ENCODE assay signal across 1 cellular context in the genomic region with DNA sequence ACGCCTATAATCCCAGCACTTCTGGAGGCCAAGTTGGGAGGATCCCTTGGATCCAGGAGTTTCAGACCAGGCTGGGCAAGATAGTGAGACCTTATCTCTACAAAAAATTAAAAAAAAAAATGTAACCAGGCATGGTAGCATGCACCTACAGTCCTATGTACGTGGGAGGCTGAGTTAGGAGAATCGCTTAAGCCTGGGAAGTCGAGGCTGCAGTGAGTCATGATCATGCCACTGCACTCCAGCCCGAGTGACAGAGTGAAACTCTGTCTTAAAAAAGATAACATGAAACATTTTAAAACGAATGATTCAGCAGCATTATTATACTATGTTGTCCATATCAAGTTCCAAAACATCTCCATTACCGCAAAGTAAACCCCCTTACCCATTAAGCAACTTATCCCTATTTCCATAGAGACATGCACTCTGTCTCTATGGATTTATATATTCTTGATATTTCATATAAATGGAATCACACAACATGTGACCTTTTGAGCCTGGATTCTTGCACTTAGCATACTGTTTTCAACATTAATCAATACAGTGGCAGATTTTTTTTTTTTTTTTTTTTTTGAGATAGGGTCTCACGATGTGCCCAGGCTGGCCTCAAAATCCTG.
TF ChIP-seq lines count a peak whose summit lies in the region.

No MANE protein-coding gene starts in this region.

TF ChIP-seq in K562, 482 proteins besides CTCF, POLR2A, EP300 and RAD21 (continued from another document and continues in another):
- TF ChIP-seq, protein P1, sequence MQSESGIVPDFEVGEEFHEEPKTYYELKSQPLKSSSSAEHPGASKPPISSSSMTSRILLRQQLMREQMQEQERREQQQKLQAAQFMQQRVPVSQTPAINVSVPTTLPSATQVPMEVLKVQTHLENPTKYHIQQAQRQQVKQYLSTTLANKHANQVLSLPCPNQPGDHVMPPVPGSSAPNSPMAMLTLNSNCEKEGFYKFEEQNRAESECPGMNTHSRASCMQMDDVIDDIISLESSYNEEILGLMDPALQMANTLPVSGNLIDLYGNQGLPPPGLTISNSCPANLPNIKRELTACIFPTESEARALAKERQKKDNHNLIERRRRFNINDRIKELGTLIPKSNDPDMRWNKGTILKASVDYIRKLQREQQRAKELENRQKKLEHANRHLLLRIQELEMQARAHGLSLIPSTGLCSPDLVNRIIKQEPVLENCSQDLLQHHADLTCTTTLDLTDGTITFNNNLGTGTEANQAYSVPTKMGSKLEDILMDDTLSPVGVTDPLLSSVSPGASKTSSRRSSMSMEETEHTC (IDR thresholded peaks at IDR 0.05): peak; percentile 96
- 0 out of 2 replicates have a peak, but pooled peaks have one; percentile 10 for TF ChIP-seq MECOM (CRISPR knock-in tag; IDR thresholded peaks at IDR 0.05)
- peak; percentile 57; the same call in 1 of the 2 replicates for TF ChIP-seq POLR2AphosphoS5 (IDR thresholded peaks at IDR 0.05; ENCODE audit: control insufficient read depth, insufficient read depth, low read depth, low read length)
- TF ChIP-seq, protein P2, sequence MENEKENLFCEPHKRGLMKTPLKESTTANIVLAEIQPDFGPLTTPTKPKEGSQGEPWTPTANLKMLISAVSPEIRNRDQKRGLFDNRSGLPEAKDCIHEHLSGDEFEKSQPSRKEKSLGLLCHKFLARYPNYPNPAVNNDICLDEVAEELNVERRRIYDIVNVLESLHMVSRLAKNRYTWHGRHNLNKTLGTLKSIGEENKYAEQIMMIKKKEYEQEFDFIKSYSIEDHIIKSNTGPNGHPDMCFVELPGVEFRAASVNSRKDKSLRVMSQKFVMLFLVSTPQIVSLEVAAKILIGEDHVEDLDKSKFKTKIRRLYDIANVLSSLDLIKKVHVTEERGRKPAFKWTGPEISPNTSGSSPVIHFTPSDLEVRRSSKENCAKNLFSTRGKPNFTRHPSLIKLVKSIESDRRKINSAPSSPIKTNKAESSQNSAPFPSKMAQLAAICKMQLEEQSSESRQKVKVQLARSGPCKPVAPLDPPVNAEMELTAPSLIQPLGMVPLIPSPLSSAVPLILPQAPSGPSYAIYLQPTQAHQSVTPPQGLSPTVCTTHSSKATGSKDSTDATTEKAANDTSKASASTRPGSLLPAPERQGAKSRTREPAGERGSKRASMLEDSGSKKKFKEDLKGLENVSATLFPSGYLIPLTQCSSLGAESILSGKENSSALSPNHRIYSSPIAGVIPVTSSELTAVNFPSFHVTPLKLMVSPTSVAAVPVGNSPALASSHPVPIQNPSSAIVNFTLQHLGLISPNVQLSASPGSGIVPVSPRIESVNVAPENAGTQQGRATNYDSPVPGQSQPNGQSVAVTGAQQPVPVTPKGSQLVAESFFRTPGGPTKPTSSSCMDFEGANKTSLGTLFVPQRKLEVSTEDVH (IDR thresholded peaks at IDR 0.05; ENCODE audit: low read depth, partially characterized antibody): peak; percentile 32
- no peak for TF ChIP-seq ZNF76 (CRISPR knock-in tag; IDR thresholded peaks at IDR 0.05; ENCODE audit: borderline replicate concordance)
- TF ChIP-seq, protein P3, sequence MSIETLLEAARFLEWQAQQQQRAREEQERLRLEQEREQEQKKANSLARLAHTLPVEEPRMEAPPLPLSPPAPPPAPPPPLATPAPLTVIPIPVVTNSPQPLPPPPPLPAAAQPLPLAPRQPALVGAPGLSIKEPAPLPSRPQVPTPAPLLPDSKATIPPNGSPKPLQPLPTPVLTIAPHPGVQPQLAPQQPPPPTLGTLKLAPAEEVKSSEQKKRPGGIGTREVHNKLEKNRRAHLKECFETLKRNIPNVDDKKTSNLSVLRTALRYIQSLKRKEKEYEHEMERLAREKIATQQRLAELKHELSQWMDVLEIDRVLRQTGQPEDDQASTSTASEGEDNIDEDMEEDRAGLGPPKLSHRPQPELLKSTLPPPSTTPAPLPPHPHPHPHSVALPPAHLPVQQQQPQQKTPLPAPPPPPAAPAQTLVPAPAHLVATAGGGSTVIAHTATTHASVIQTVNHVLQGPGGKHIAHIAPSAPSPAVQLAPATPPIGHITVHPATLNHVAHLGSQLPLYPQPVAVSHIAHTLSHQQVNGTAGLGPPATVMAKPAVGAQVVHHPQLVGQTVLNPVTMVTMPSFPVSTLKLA (conservative IDR thresholded peaks at IDR 0.05): peak; percentile 54 to 56; a peak in 3 of 4 replicates
- peak; percentile 80; the same call in 1 of the 2 replicates for TF ChIP-seq ZNF24 (IDR thresholded peaks at IDR 0.05)
- no peak for TF ChIP-seq FOXA3 (CRISPR knock-in tag; conservative IDR thresholded peaks at IDR 0.05 in 1 of 2, IDR thresholded peaks at IDR 0.05 in 1 of 2)
- TF ChIP-seq, protein P4, sequence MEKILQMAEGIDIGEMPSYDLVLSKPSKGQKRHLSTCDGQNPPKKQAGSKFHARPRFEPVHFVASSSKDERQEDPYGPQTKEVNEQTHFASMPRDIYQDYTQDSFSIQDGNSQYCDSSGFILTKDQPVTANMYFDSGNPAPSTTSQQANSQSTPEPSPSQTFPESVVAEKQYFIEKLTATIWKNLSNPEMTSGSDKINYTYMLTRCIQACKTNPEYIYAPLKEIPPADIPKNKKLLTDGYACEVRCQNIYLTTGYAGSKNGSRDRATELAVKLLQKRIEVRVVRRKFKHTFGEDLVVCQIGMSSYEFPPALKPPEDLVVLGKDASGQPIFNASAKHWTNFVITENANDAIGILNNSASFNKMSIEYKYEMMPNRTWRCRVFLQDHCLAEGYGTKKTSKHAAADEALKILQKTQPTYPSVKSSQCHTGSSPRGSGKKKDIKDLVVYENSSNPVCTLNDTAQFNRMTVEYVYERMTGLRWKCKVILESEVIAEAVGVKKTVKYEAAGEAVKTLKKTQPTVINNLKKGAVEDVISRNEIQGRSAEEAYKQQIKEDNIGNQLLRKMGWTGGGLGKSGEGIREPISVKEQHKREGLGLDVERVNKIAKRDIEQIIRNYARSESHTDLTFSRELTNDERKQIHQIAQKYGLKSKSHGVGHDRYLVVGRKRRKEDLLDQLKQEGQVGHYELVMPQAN (IDR thresholded peaks at IDR 0.05; ENCODE audit: borderline replicate concordance): 0 out of 2 replicates have a peak, but pooled peaks have one; percentile 49
- TF ChIP-seq NCOA4 (IDR thresholded peaks at IDR 0.05; ENCODE audit: partially characterized antibody): peak; percentile 60
- TF ChIP-seq CBX3 (IDR thresholded peaks at IDR 0.05; ENCODE audit: borderline replicate concordance in 1 of 2, low read length in 2 of 2): peak in 1 of 2 experiments; percentile 86; a peak in 2 of 3 replicates
- peak; percentile 50; the same call in 1 of the 2 replicates for TF ChIP-seq MBD2 (IDR thresholded peaks at IDR 0.05; ENCODE audit: borderline replicate concordance, low read depth)
- TF ChIP-seq MAFK (IDR thresholded peaks at IDR 0.05; ENCODE audit: low read length): peak; percentile 67
- TF ChIP-seq ZNF384 (IDR thresholded peaks at IDR 0.05; ENCODE audit: low read depth, low read length): peak; percentile 92
- TF ChIP-seq EP400 (IDR thresholded peaks at IDR 0.05): peak; percentile 66
- no peak for TF ChIP-seq RBM17 (IDR thresholded peaks at IDR 0.05; ENCODE audit: borderline replicate concordance, low read depth, low read length)
- TF ChIP-seq TEAD4 (IDR thresholded peaks at IDR 0.05; ENCODE audit: low read length): peak; percentile 86
- TF ChIP-seq TEAD4 (CRISPR knock-in tag; IDR thresholded peaks at IDR 0.05; ENCODE audit: borderline replicate concordance): no peak
- peak; percentile 92 for TF ChIP-seq ADNP (tag; IDR thresholded peaks at IDR 0.05)
- no peak for TF ChIP-seq SPI1 (IDR thresholded peaks at IDR 0.05; ENCODE audit: borderline replicate concordance, low read depth, low read length)
- TF ChIP-seq BRD9 (IDR thresholded peaks at IDR 0.05; ENCODE audit: low read depth, partially characterized antibody): peak; percentile 79
- 0 out of 2 replicates have a peak, but pooled peaks have one; percentile 9 for TF ChIP-seq ZNF41 (CRISPR knock-in tag; conservative IDR thresholded peaks at IDR 0.05)
- no peak for TF ChIP-seq ZNF444 (CRISPR knock-in tag; IDR thresholded peaks at IDR 0.05)
- peak; percentile 91 for TF ChIP-seq MAFG (tag; conservative IDR thresholded peaks at IDR 0.05)
- TF ChIP-seq SOX6 (IDR thresholded peaks at IDR 0.05): peak; percentile 67; the same call in 1 of the 2 replicates
- TF ChIP-seq NFE2 (IDR thresholded peaks at IDR 0.05; ENCODE audit: low read depth): peak; percentile 91
- no peak for TF ChIP-seq GTF2F1 (IDR thresholded peaks at IDR 0.05; ENCODE audit: low read depth, low read length)
- peak; percentile 27; the same call in 1 of the 2 replicates for TF ChIP-seq CTBP1 (IDR thresholded peaks at IDR 0.05; ENCODE audit: borderline replicate concordance)
- peak; percentile 70; the same call in 1 of the 2 replicates for TF ChIP-seq NCOA1 (IDR thresholded peaks at IDR 0.05; ENCODE audit: low read depth)
- TF ChIP-seq LEF1 (IDR thresholded peaks at IDR 0.05): peak; percentile 66; the same call in 1 of the 2 replicates
- peak; percentile 92 for TF ChIP-seq GATAD2A (IDR thresholded peaks at IDR 0.05)
- peak; percentile 55 for TF ChIP-seq RFX1 (IDR thresholded peaks at IDR 0.05)
- no peak for TF ChIP-seq SRSF1 (IDR thresholded peaks at IDR 0.05; ENCODE audit: low read depth, low read length)
- no peak for TF ChIP-seq ETV5 (CRISPR knock-in tag; IDR thresholded peaks at IDR 0.05; ENCODE audit: low read depth)
- TF ChIP-seq TAL1 (IDR thresholded peaks at IDR 0.05): peak; percentile 83
- TF ChIP-seq, protein P5, sequence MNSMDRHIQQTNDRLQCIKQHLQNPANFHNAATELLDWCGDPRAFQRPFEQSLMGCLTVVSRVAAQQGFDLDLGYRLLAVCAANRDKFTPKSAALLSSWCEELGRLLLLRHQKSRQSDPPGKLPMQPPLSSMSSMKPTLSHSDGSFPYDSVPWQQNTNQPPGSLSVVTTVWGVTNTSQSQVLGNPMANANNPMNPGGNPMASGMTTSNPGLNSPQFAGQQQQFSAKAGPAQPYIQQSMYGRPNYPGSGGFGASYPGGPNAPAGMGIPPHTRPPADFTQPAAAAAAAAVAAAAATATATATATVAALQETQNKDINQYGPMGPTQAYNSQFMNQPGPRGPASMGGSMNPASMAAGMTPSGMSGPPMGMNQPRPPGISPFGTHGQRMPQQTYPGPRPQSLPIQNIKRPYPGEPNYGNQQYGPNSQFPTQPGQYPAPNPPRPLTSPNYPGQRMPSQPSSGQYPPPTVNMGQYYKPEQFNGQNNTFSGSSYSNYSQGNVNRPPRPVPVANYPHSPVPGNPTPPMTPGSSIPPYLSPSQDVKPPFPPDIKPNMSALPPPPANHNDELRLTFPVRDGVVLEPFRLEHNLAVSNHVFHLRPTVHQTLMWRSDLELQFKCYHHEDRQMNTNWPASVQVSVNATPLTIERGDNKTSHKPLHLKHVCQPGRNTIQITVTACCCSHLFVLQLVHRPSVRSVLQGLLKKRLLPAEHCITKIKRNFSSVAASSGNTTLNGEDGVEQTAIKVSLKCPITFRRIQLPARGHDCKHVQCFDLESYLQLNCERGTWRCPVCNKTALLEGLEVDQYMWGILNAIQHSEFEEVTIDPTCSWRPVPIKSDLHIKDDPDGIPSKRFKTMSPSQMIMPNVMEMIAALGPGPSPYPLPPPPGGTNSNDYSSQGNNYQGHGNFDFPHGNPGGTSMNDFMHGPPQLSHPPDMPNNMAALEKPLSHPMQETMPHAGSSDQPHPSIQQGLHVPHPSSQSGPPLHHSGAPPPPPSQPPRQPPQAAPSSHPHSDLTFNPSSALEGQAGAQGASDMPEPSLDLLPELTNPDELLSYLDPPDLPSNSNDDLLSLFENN (IDR thresholded peaks at IDR 0.05; ENCODE audit: low read depth in 2 of 2, low read length in 2 of 2): peak in 1 of 2 experiments; percentile 76; a peak in 2 of 4 replicates
- TF ChIP-seq NBN (IDR thresholded peaks at IDR 0.05; ENCODE audit: low read depth): peak; percentile 87
- TF ChIP-seq CBFA2T3 (IDR thresholded peaks at IDR 0.05): peak; percentile 91
- TF ChIP-seq, protein P6, sequence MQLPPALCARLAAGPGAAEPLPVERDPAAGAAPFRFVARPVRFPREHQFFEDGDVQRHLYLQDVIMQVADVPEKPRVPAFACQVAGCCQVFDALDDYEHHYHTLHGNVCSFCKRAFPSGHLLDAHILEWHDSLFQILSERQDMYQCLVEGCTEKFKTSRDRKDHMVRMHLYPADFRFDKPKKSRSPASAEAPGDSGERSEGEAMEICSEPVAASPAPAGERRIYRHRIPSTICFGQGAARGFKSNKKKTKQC (CRISPR knock-in tag; IDR thresholded peaks at IDR 0.05): no peak
- TF ChIP-seq HCFC1 (IDR thresholded peaks at IDR 0.05; ENCODE audit: low read depth, low read length): no peak
- peak; percentile 37; the same call in 1 of the 2 replicates for TF ChIP-seq PML (IDR thresholded peaks at IDR 0.05; ENCODE audit: low read length)
- peak; percentile 94 for TF ChIP-seq HDAC2 (IDR thresholded peaks at IDR 0.05)
- TF ChIP-seq FOXK2 (conservative IDR thresholded peaks at IDR 0.05 in 1 of 2, IDR thresholded peaks at IDR 0.05 in 1 of 2; ENCODE audit: low read depth in 2 of 2): peak; percentile 35 to 66; a peak in 1 of 4 replicates
- TF ChIP-seq, protein P7, sequence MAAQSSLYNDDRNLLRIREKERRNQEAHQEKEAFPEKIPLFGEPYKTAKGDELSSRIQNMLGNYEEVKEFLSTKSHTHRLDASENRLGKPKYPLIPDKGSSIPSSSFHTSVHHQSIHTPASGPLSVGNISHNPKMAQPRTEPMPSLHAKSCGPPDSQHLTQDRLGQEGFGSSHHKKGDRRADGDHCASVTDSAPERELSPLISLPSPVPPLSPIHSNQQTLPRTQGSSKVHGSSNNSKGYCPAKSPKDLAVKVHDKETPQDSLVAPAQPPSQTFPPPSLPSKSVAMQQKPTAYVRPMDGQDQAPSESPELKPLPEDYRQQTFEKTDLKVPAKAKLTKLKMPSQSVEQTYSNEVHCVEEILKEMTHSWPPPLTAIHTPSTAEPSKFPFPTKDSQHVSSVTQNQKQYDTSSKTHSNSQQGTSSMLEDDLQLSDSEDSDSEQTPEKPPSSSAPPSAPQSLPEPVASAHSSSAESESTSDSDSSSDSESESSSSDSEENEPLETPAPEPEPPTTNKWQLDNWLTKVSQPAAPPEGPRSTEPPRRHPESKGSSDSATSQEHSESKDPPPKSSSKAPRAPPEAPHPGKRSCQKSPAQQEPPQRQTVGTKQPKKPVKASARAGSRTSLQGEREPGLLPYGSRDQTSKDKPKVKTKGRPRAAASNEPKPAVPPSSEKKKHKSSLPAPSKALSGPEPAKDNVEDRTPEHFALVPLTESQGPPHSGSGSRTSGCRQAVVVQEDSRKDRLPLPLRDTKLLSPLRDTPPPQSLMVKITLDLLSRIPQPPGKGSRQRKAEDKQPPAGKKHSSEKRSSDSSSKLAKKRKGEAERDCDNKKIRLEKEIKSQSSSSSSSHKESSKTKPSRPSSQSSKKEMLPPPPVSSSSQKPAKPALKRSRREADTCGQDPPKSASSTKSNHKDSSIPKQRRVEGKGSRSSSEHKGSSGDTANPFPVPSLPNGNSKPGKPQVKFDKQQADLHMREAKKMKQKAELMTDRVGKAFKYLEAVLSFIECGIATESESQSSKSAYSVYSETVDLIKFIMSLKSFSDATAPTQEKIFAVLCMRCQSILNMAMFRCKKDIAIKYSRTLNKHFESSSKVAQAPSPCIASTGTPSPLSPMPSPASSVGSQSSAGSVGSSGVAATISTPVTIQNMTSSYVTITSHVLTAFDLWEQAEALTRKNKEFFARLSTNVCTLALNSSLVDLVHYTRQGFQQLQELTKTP (IDR thresholded peaks at IDR 0.05; ENCODE audit: low read depth in 1 of 2, partially characterized antibody in 2 of 2): peak in 1 of 2 experiments; percentile 55
- TF ChIP-seq RBM39 (optimal IDR thresholded peaks at IDR 0.05; ENCODE audit: low read depth, low read length): no peak
- TF ChIP-seq ZNF707 (CRISPR knock-in tag; conservative IDR thresholded peaks at IDR 0.05): no peak
- peak in 1 of 2 experiments; percentile 81; a peak in 2 of 4 replicates for TF ChIP-seq HDAC1 (IDR thresholded peaks at IDR 0.05)
- TF ChIP-seq RBM25 (IDR thresholded peaks at IDR 0.05; ENCODE audit: low read depth, low read length, severe bottlenecking): peak; percentile 57
- TF ChIP-seq HMGN3 (IDR thresholded peaks at IDR 0.05; ENCODE audit: borderline replicate concordance, extremely low read depth, insufficient read length, low read depth, low read length): no peak
- peak; percentile 24; the same call in 1 of the 2 replicates for TF ChIP-seq GATA2 (CRISPR knock-in tag; IDR thresholded peaks at IDR 0.05)
- TF ChIP-seq TRIM24 (IDR thresholded peaks at IDR 0.05): peak; percentile 79 to 88
